29 cellular contexts compared by ENCODE assay signal in the genomic region with DNA sequence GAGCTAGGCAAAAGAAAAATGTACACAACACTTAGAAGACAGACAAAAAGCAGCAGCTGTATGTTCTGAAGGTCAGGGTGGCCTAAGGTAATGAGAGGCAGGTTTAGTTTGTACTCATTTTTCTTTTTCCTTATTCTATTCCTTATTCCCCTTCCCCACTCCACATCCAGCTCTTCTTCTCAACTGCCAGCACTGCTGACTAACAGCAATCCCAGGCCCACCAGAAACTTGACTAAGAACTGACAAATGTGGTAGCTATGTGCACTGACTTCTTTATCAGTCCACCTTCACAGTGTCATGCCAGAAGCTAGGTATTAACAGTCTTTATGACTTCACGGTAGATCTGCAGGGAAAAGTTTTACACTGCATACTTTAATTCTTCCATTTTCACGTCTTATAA. TPM values are rescaled to one million over a fixed set of nuclear protein-coding genes. Genes with fewer than 3 reads are reported as not detected.
"Had no signal": no experiment of that assay in that cellular context is flagged by ENCODE, and none has a peak within 500 bp of the region (broad histone marks: within the 10 kb centered on the region; RNA-seq: fewer than 3 reads in every experiment).

No MANE protein-coding gene starts in this region.

- DNase-seq: activated CD4-positive, alpha-beta T cell treated with anti-CD3 and anti-CD28 coated beads for 36 hours; activated CD4-positive, alpha-beta T cell treated with anti-CD3 and anti-CD28 coated beads, Interleukin-2, amount 50 U/mL, for 4 hours; activated CD4-positive, CD25-positive, alpha-beta regulatory T cell; activated naive CD4-positive, alpha-beta T cell; activated T-cell treated with anti-CD3 and anti-CD28 coated beads for 4 hours; activated T-cell treated with anti-CD3 and anti-CD28 coated beads, Interleukin-2, amount 50 U/mL, for 72 hours; anterior cingulate cortex; dorsolateral prefrontal cortex; effector memory CD4-positive, alpha-beta T cell; erythroblast; left lung; lower lobe of right lung; mesenchymal stem cell; naive thymus-derived CD8-positive, alpha-beta T cell; nucleus accumbens; right cardiac atrium; stimulated activated CD4-positive, alpha-beta T cell treated with anti-CD3 and anti-CD28 coated beads, Interleukin-12 subunit alpha, Interleukin-12 subunit beta, amount 100 ng/mL, for 4 hours; stimulated activated CD4-positive, alpha-beta T cell treated with anti-CD3 and anti-CD28 coated beads, Interleukin-4, amount 100 ng/mL, for 1 hour; stimulated activated naive CD8-positive, alpha-beta T cell treated with anti-CD3 and anti-CD28 coated beads, Interleukin-15, Interleukin-2, amounts not matched to agents 100 U/mL and 50 U/mL, for 24 hours; testis; transverse colon had no signal

- H3K9me3 ChIP-seq: gastroesophageal sphincter, left lung, lower lobe of right lung, testis, transverse colon had no signal

- H3K27ac ChIP-seq: coronary artery, dorsolateral prefrontal cortex, gastroesophageal sphincter, hepatocyte, left lung, lower lobe of right lung, testis, transverse colon had no signal

- H3K4me1 ChIP-seq: testis had no signal

- ATAC-seq: activated CD4-positive, alpha-beta T cell treated with anti-CD3 and anti-CD28 coated beads for 36 hours; activated naive CD4-positive, alpha-beta T cell treated with anti-CD3 and anti-CD28 coated beads, Interleukin-2, amount 50 U/mL, for 72 hours; activated T-cell treated with anti-CD3 and anti-CD28 coated beads, Interleukin-2, amount 50 U/mL, for 72 hours; gastroesophageal sphincter; left lung; lower lobe of right lung; naive thymus-derived CD8-positive, alpha-beta T cell; right cardiac atrium; stimulated activated naive CD8-positive, alpha-beta T cell treated with anti-CD3 and anti-CD28 coated beads, Interleukin-15, Interleukin-2, amounts not matched to agents 100 U/mL and 50 U/mL, for 24 hours had no signal

- H3K4me2 ChIP-seq: hepatocyte had no signal

- H2AFZ ChIP-seq: hepatocyte had no signal

- H3K4me3 ChIP-seq: coronary artery, dorsolateral prefrontal cortex, gastroesophageal sphincter, hepatocyte, left lung, lower lobe of right lung, testis, transverse colon had no signal

- H3K27me3 ChIP-seq: dorsolateral prefrontal cortex, gastroesophageal sphincter, hepatocyte, left lung, testis, transverse colon had no signal

- H3K79me2 ChIP-seq: hepatocyte had no signal

RNA-seq across cellular contexts. Expression of a gene that starts 23.9 kb away (rescaled TPM):
- total RNA-seq: activated CD4-positive, alpha-beta T cell treated with anti-CD3 and anti-CD28 coated beads for 36 hours; activated naive CD4-positive, alpha-beta T cell treated with anti-CD3 and anti-CD28 coated beads, Interleukin-2, amount 50 U/mL, for 72 hours; activated T-cell treated with anti-CD3 and anti-CD28 coated beads, Interleukin-2, amount 50 U/mL, for 72 hours; cardiac septum; cerebellum; gastroesophageal sphincter; hepatocyte; kidney epithelial cell; left lung; lower lobe of right lung; naive thymus-derived CD8-positive, alpha-beta T cell; neural crest cell; right cardiac atrium; transverse colon had no signal
- polyA plus RNA-seq: hepatocyte; naive thymus-derived CD8-positive, alpha-beta T cell; right cardiac atrium had no signal
